Comparison of ENCODE assay signal across 22 cellular contexts in the genomic region with DNA sequence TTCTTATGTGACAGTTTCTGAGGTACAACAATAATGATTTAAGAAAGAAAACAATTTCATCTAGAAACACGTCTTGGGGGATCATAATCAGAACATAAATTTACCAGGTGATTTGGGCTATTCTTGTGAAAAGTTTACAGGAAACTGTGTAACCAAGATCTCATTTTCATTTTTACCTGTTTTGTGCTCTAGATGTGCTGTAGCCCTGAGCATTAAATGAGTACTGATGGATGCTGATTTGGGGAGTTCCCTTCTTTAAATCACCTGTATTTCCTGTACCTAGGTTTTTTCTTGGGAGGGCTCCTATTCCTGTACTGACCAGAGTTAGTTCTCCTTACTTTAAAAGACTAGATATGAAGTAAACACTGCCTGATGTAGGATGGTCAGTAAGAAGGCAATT. TPM values are rescaled to one million over a fixed set of nuclear protein-coding genes. Genes with fewer than 3 reads are reported as not detected.
DNase-seq lines count a peak whose midpoint lies in the region; ATAC-seq, FAIRE-seq and TF ChIP-seq lines count a peak whose summit lies in the region.
"Had no signal": no experiment of that assay in that cellular context is flagged by ENCODE, and none has a peak within 500 bp of the region (broad histone marks: within the 10 kb centered on the region; RNA-seq: fewer than 3 reads in every experiment).

No MANE protein-coding gene starts in this region.

- no peak overlapping the region for H3K9ac ChIP-seq in SU-DHL-6 (ENCODE audit: low read length)
- no peak overlapping the region; a peak in 1 of 4 replicates for H3K9ac ChIP-seq in K562 (ENCODE audit: insufficient read depth in 1 of 2, low read depth in 2 of 2, low read length in 2 of 2)

- peaks cover 90% of the 10 kb centered on the region for H3K4me1 Mint-ChIP-seq in activated naive CD4-positive, alpha-beta T cell treated with anti-CD3 and anti-CD28 coated beads for 36 hours (ENCODE audit: low read depth)
- H3K4me1 Mint-ChIP-seq in stimulated activated naive CD8-positive, alpha-beta T cell treated with anti-CD3 and anti-CD28 coated beads, Interleukin-15, amount 100 ng/mL, for 72 hours: peaks cover 97% of the 10 kb centered on the region

- H3K36me3 ChIP-seq in SU-DHL-6 (ENCODE audit: low read length) (peaks cover 7% of the 10 kb centered on the region; the same call in 1 of the 2 replicates), K562 (ENCODE audit: control insufficient read depth, insufficient read depth, low read length) (peaks cover 60% of the 10 kb centered on the region; the same call in 2 of the 3 replicates)
- H3K36me3 ChIP-seq: neutrophil, uterus had no signal

- TF ChIP-seq CTCF in SU-DHL-6 (IDR thresholded peaks at IDR 0.05; ENCODE audit: insufficient read depth, low read length, poor library complexity, severe bottlenecking): no peak
- TF ChIP-seq CTCF in K562 (IDR thresholded peaks at IDR 0.05 in 2 of 3, conservative IDR thresholded peaks at IDR 0.05 in 1 of 3; ENCODE audit: insufficient read depth in 2 of 3, low read depth in 1 of 3, low read length in 3 of 3): no peak

- TF ChIP-seq EP300 in K562 (IDR thresholded peaks at IDR 0.05; ENCODE audit: low read length): no peak

- no peaks in the 10 kb centered on the region for H3K9me3 Mint-ChIP-seq in activated naive CD4-positive, alpha-beta T cell treated with anti-CD3 and anti-CD28 coated beads for 36 hours
- H3K9me3 Mint-ChIP-seq in stimulated activated naive CD8-positive, alpha-beta T cell treated with anti-CD3 and anti-CD28 coated beads, Interleukin-15, amount 100 ng/mL, for 72 hours: no peaks in the 10 kb centered on the region

- no peak for TF ChIP-seq RAD21 in K562 (CRISPR knock-in tag; conservative IDR thresholded peaks at IDR 0.05 in 1 of 2, IDR thresholded peaks at IDR 0.05 in 1 of 2)

- FAIRE-seq in K562 (lab: Jason Lieb, UNC): no peak
- FAIRE-seq: bronchial epithelial cell, HTR-8/SVneo had no signal

- CTCF ChIA-PET in activated naive CD4-positive, alpha-beta T cell treated with anti-CD3 and anti-CD28 coated beads for 36 hours (lab: Charles Lee): interaction anchor here (1.5 kb wide), 1 partner anchor 36 kb away, joined by 4 read pairs; a partner anchor contains a TSS
- CTCF ChIA-PET in K562 (lab: Yijun Ruan, JAX; ENCODE audit: low intra/inter-chr PET ratio): no interaction called here

- peaks cover 15% of the 10 kb centered on the region for H3K36me3 Mint-ChIP-seq in activated naive CD4-positive, alpha-beta T cell treated with anti-CD3 and anti-CD28 coated beads for 36 hours (ENCODE audit: low read depth)

- 43% methylated on average over 1 of the region's 1 CpG for WGBS in K562 (ENCODE audit: insufficient coverage, low coverage, missing lambda C conversion rate)

- H3K4me1 ChIP-seq in K562 (replicated peaks in 1 of 2; ENCODE audit: control insufficient read depth in 2 of 2, insufficient read depth in 2 of 2, low read length in 2 of 2): peaks cover 10 to 22% of the 10 kb centered on the region in 2 experiments; a peak in 3 of 5 replicates

- H3K4me3 Mint-ChIP-seq in activated naive CD4-positive, alpha-beta T cell treated with anti-CD3 and anti-CD28 coated beads for 36 hours: no peak overlapping the region
- H3K4me3 Mint-ChIP-seq in stimulated activated naive CD8-positive, alpha-beta T cell treated with anti-CD3 and anti-CD28 coated beads, Interleukin-15, amount 100 ng/mL, for 72 hours: peak overlapping the region; percentile 6 to 13

- H2AFZ ChIP-seq in SU-DHL-6 (ENCODE audit: low read depth, low read length, severe bottlenecking) (no peak overlapping the region), K562 (ENCODE audit: low read depth, low read length) (no peak overlapping the region)

- DNase-seq in activated naive CD4-positive, alpha-beta T cell treated with anti-CD3 and anti-CD28 coated beads for 36 hours: no peak
- DNase-seq in activated naive CD4-positive, alpha-beta T cell treated with Interleukin-2 at 50 U/mL for 16 hours: no peak
- no peak for DNase-seq in K562 (ENCODE audit: extremely low read depth in 1 of 4, low spot score in 3 of 4)
- DNase-seq in stimulated activated naive CD8-positive, alpha-beta T cell treated with anti-CD3 and anti-CD28 coated beads, Interleukin-15, amount 100 ng/mL, for 72 hours: no peak
- DNase-seq in NCI-H446 (lab: John Stamatoyannopoulos, UW): no peak
- DNase-seq: activated CD4-positive, alpha-beta T cell treated with anti-CD3 and anti-CD28 coated beads, Interleukin-2, amount 50 U/mL, for 48 hours; Calu3; effector CD8-positive, alpha-beta T cell; GDM1; hypothalamus; MG63; NCI-H187 treated with DMSO at 0.1 percent for 48 hours; NCI-H446 treated with DMSO at 0.1 percent for 48 hours; retina; stimulated activated CD4-positive, alpha-beta T cell treated with anti-CD3 and anti-CD28 coated beads, Interleukin-15, amount 100 ng/mL, for 24 hours; uterus had no signal

- no peak for TF ChIP-seq POLR2A in K562 (conservative IDR thresholded peaks at IDR 0.05)

- ATAC-seq in K562 (no peak), HG03196 (IDR thresholded peaks at IDR 0.05; ENCODE audit: unreplicated experiment) (no peak), GM21528 (IDR thresholded peaks at IDR 0.05; ENCODE audit: low FRiP score, unreplicated experiment) (no peak)
- peak; percentile 59 for ATAC-seq in stimulated activated naive CD8-positive, alpha-beta T cell treated with anti-CD3 and anti-CD28 coated beads, Interleukin-15, amount 100 ng/mL, for 72 hours

- in situ Hi-C loops in K562 (cut with MboI): no loop called here

- H3K27ac Mint-ChIP-seq in activated naive CD4-positive, alpha-beta T cell treated with anti-CD3 and anti-CD28 coated beads for 36 hours: peak overlapping the region; percentile 76
- H3K27ac Mint-ChIP-seq in stimulated activated naive CD8-positive, alpha-beta T cell treated with anti-CD3 and anti-CD28 coated beads, Interleukin-15, amount 100 ng/mL, for 72 hours: no peak overlapping the region

- intact Hi-C loops in activated naive CD4-positive, alpha-beta T cell treated with anti-CD3 and anti-CD28 coated beads for 36 hours (cut with micrococcal nuclease): loop anchor here (1.0 kb wide), 2 partner anchors 13 to 109 kb away; a partner anchor contains a TSS
- intact Hi-C loops in K562 (cut with micrococcal nuclease): no loop called here

- H3F3A ChIP-seq in SU-DHL-6 (ENCODE audit: insufficient read depth): peaks cover 55% of the 10 kb centered on the region

- H3K79me2 ChIP-seq in SU-DHL-6 (ENCODE audit: insufficient read depth, low read length) (peaks cover 100% of the 10 kb centered on the region), K562 (ENCODE audit: control insufficient read depth, insufficient read depth, low read length) (peaks cover 100% of the 10 kb centered on the region)

- H3K27me3 Mint-ChIP-seq in activated naive CD4-positive, alpha-beta T cell treated with anti-CD3 and anti-CD28 coated beads for 36 hours (ENCODE audit: low read depth): no peaks in the 10 kb centered on the region
- H3K27me3 Mint-ChIP-seq in stimulated activated naive CD8-positive, alpha-beta T cell treated with anti-CD3 and anti-CD28 coated beads, Interleukin-15, amount 100 ng/mL, for 72 hours: no peaks in the 10 kb centered on the region

- H3K9me2 ChIP-seq in SU-DHL-6 (replicated peaks; ENCODE audit: insufficient read depth, low read length): no peaks in the 10 kb centered on the region

- H3K27me3 ChIP-seq in SU-DHL-6 (ENCODE audit: low read length): no peaks in the 10 kb centered on the region
- H3K27me3 ChIP-seq in K562 (ENCODE audit: control insufficient read depth in 2 of 2, insufficient read depth in 2 of 2, low read length in 2 of 2): no peaks in the 10 kb centered on the region
- H3K27me3 ChIP-seq: MG63, neutrophil, uterus had no signal

- BruUV-seq in K562 (replicated peaks; lab: Mats Ljungman, UMichigan): no TSS peak

- H3K4me3 ChIP-seq in SU-DHL-6 (ENCODE audit: insufficient read depth, low read length, poor library complexity, severe bottlenecking): no peak overlapping the region
- no peak overlapping the region for H3K4me3 ChIP-seq in K562
- H3K4me3 ChIP-seq: MG63, uterus had no signal

- H3K9me3 ChIP-seq in SU-DHL-6 (ENCODE audit: insufficient read depth, low read length) (no peaks in the 10 kb centered on the region), K562 (replicated peaks; ENCODE audit: control insufficient read depth, insufficient read depth, low read depth, low read length) (no peaks in the 10 kb centered on the region)
- H3K9me3 ChIP-seq: MG63, neutrophil, uterus had no signal

- peaks cover 90% of the 10 kb centered on the region for H4K20me1 ChIP-seq in SU-DHL-6 (ENCODE audit: low read depth, low read length)
- peaks cover 69% of the 10 kb centered on the region for H4K20me1 ChIP-seq in K562 (replicated peaks; ENCODE audit: control insufficient read depth, insufficient read depth, low read length)

- POLR2A ChIA-PET in K562 (lab: Yijun Ruan, JAX): interaction anchor here (1.7 to 7.4 kb wide), 5 partner anchors 10 to 329 kb away, joined by 3 to 105 read pairs (median 12); a partner anchor contains a TSS

- peaks cover 9% of the 10 kb centered on the region for H3K9me1 ChIP-seq in K562 (ENCODE audit: control insufficient read depth, insufficient read depth, low read length)

- H3K27ac ChIP-seq in SU-DHL-6 (ENCODE audit: low read depth, low read length) (peak overlapping the region; percentile 2; the same call in 1 of the 2 replicates), K562 (ENCODE audit: extremely low read depth, low read depth, low read length) (no peak overlapping the region; the same call in 2 of the 3 replicates)
- H3K27ac ChIP-seq: neutrophil, uterus had no signal

- H3K4me2 ChIP-seq in SU-DHL-6 (ENCODE audit: low read depth, low read length, poor library complexity, severe bottlenecking): peak overlapping the region; percentile 47
- H3K4me2 ChIP-seq in K562 (ENCODE audit: insufficient read depth, low read length): no peak overlapping the region

RNA-seq across cellular contexts. Expression of a gene that starts 12.7 kb away (rescaled TPM):
- total RNA-seq in activated naive CD4-positive, alpha-beta T cell treated with anti-CD3 and anti-CD28 coated beads for 36 hours: 100 to 1,000 TPM; 137 to 164 TPM
- 196 and 552 TPM in 2 replicates for total RNA-seq in K562 (2011; cell fraction: chromatin; rRNA removed; ENCODE audit: low replicate concordance)
- total RNA-seq in K562 (2011; cell fraction: nucleolus; rRNA removed): 73.5 and 120 TPM in 2 replicates
- total RNA-seq in K562 (2011; cell fraction: nucleoplasm; rRNA removed): 284 and 429 TPM in 2 replicates
- total RNA-seq in K562 (2014; rRNA removed): 112 and 234 TPM in 2 replicates
- 425 and 528 TPM in 2 replicates for total RNA-seq in K562 (2014; rRNA removed; fragmentation: Illumina TruSeq; extraction: Trizol)
- total RNA-seq in K562 (2015; rRNA removed; fragmentation: Illumina TruSeq; extraction: Trizol): 378 and 402 TPM in 2 replicates
- total RNA-seq in K562 (2021): 179 and 209 TPM in 2 replicates
- polyA plus RNA-seq in K562 (2011; rRNA removed): 194 and 263 TPM in 2 replicates
- 69.5 and 129 TPM in 2 replicates for polyA plus RNA-seq in K562 (2011; cell fraction: cytosol; rRNA removed)
- 124 and 148 TPM in 2 replicates for polyA plus RNA-seq in K562 (2011; cell fraction: nucleus; rRNA removed)
- 190 and 210 TPM in 2 replicates for polyA plus RNA-seq in K562 (2012)
- 232 and 298 TPM in 2 replicates for polyA plus RNA-seq in K562 (2014; fragmentation: Illumina TruSeq; extraction: Trizol)
- polyA plus RNA-seq in K562 (2014; fragmentation: Nextera tagmentation; extraction: Ambion mirVana): 100 to 1,000 TPM; 150 to 299 TPM
- polyA plus RNA-seq in K562 (2014; rRNA removed): 205 and 218 TPM in 2 replicates
- polyA minus RNA-seq in K562 (2011; rRNA and poly(A)+ RNA removed): 405 and 437 TPM in 2 replicates
- polyA minus RNA-seq in K562 (2011; cell fraction: cytosol; rRNA and poly(A)+ RNA removed): 193 and 262 TPM in 2 replicates
- 99.6 and 227 TPM in 2 replicates for polyA minus RNA-seq in K562 (2011; cell fraction: nucleus; rRNA and poly(A)+ RNA removed)

RNA-seq across cellular contexts. Expression of a gene that starts 35.5 kb away (rescaled TPM):
- total RNA-seq in activated naive CD4-positive, alpha-beta T cell treated with anti-CD3 and anti-CD28 coated beads for 36 hours: 10 to 100 TPM; 68.8 to 74.3 TPM
- total RNA-seq in K562 (2011; cell fraction: chromatin; rRNA removed; ENCODE audit: low replicate concordance): 45.9 and 94.2 TPM in 2 replicates
- total RNA-seq in K562 (2011; cell fraction: nucleolus; rRNA removed): 26.8 and 27.1 TPM in 2 replicates
- 49.4 and 71.2 TPM in 2 replicates for total RNA-seq in K562 (2011; cell fraction: nucleoplasm; rRNA removed)
- total RNA-seq in K562 (2014; rRNA removed) (84.5 and 89.3 TPM in 2 replicates), K562 (2014; rRNA removed; fragmentation: Illumina TruSeq; extraction: Trizol) (96.6 and 114 TPM in 2 replicates), K562 (2015; rRNA removed; fragmentation: Illumina TruSeq; extraction: Trizol) (67.0 and 78.3 TPM in 2 replicates), K562 (2021) (100 and 108 TPM in 2 replicates)
- polyA plus RNA-seq in K562 (2011; rRNA removed) (148 and 173 TPM in 2 replicates), K562 (2014; fragmentation: Illumina TruSeq; extraction: Trizol) (177 and 187 TPM in 2 replicates), K562 (2014; fragmentation: Nextera tagmentation; extraction: Ambion mirVana) (100 to 1,000 TPM; 152 to 180 TPM), K562 (2014; rRNA removed) (114 and 128 TPM in 2 replicates)
- polyA plus RNA-seq in K562 (2011; cell fraction: cytosol; rRNA removed): 36.9 and 70.8 TPM in 2 replicates
- polyA plus RNA-seq in K562 (2011; cell fraction: nucleus; rRNA removed): 19.2 and 31.0 TPM in 2 replicates
- 115 and 142 TPM in 2 replicates for polyA plus RNA-seq in K562 (2012)
- polyA minus RNA-seq in K562 (2011; rRNA and poly(A)+ RNA removed): 101 and 135 TPM in 2 replicates
- polyA minus RNA-seq in K562 (2011; cell fraction: cytosol; rRNA and poly(A)+ RNA removed): 59.9 and 67.9 TPM in 2 replicates
- polyA minus RNA-seq in K562 (2011; cell fraction: nucleus; rRNA and poly(A)+ RNA removed): 12.5 and 26.5 TPM in 2 replicates
